Comparison of ENCODE assay signal across 25 cellular contexts in genomic region chr10:63314020-63314419, GRCh38.
"Had no signal": no experiment of that assay in that cellular context is flagged by ENCODE, and none has a peak within 500 bp of the region (broad histone marks: within the 10 kb centered on the region; RNA-seq: fewer than 3 reads in every experiment).

No MANE protein-coding gene starts in this region.

- H3K27me3 ChIP-seq: colonic mucosa, gastroesophageal sphincter, heart right ventricle, neural progenitor cell, uterus had no signal

- H3K27me3 Mint-ChIP-seq: stimulated activated memory B cell treated with anti-CD40 and anti-IgM and Interleukin-4, amounts not matched to agents 10 μg/mL and 1 μg/mL and 100 μg/mL, for 72 hours; stimulated activated naive CD8-positive, alpha-beta T cell treated with anti-CD3 and anti-CD28 coated beads, Interleukin-15, amount 100 ng/mL, for 72 hours; type B pancreatic cell had no signal

- H3K27ac Mint-ChIP-seq: activated naive CD4-positive, alpha-beta T cell treated with anti-CD3 and anti-CD28 coated beads, Interleukin-2, amount 50 U/mL, for 72 hours; neural progenitor cell; stimulated activated memory B cell treated with anti-CD40 and anti-IgM and Interleukin-4, amounts not matched to agents 10 μg/mL and 1 μg/mL and 100 μg/mL, for 72 hours; stimulated activated naive CD8-positive, alpha-beta T cell treated with anti-CD3 and anti-CD28 coated beads, Interleukin-15, amount 100 ng/mL, for 72 hours; T-helper 2 cell treated with Interferon-gamma antibody and Interleukin-4, amounts not matched to agents 5 μg/mL and 100 μg/mL, for 36 hours; type B pancreatic cell had no signal

- DNase-seq: activated CD4-positive, alpha-beta T cell treated with anti-CD3 and anti-CD28 coated beads for 4 hours; activated CD4-positive, alpha-beta T cell treated with anti-CD3 and anti-CD28 coated beads, Interleukin-2, amount 50 U/mL, for 4 hours; activated CD8-positive, alpha-beta memory T cell treated with anti-CD3 and anti-CD28 coated beads for 24 hours; activated naive CD4-positive, alpha-beta T cell; colonic mucosa; effector CD8-positive, alpha-beta T cell; erythroblast; heart right ventricle; occipital lobe; right cardiac atrium; stimulated activated CD4-positive, alpha-beta T cell treated with anti-CD3 and anti-CD28 coated beads, Interleukin-4, amount 100 ng/mL, for 24 hours; stimulated activated naive CD8-positive, alpha-beta T cell treated with anti-CD3 and anti-CD28 coated beads, Interleukin-15, amount 100 ng/mL, for 72 hours; substantia nigra; T-helper 1 cell; uterus had no signal

- H3K9me3 Mint-ChIP-seq: activated naive CD4-positive, alpha-beta T cell treated with anti-CD3 and anti-CD28 coated beads, Interleukin-2, amount 50 U/mL, for 72 hours; neural progenitor cell; stimulated activated memory B cell treated with anti-CD40 and anti-IgM and Interleukin-4, amounts not matched to agents 10 μg/mL and 1 μg/mL and 100 μg/mL, for 72 hours; T-helper 2 cell treated with Interferon-gamma antibody and Interleukin-4, amounts not matched to agents 5 μg/mL and 100 μg/mL, for 36 hours had no signal

- H3K9me3 ChIP-seq: colonic mucosa, gastroesophageal sphincter, heart right ventricle, uterus had no signal

- H3K9ac ChIP-seq: neural progenitor cell, parathyroid adenoma had no signal

- H3K4me2 ChIP-seq: neural progenitor cell had no signal

- FAIRE-seq: bronchial epithelial cell had no signal

- H3K27ac ChIP-seq: colonic mucosa, gastroesophageal sphincter, heart right ventricle, neural progenitor cell, parathyroid adenoma, skin epidermis, uterus had no signal

- H3K36me3 Mint-ChIP-seq: activated naive CD4-positive, alpha-beta T cell treated with anti-CD3 and anti-CD28 coated beads, Interleukin-2, amount 50 U/mL, for 72 hours had no signal

- H3K36me3 ChIP-seq: colonic mucosa, gastroesophageal sphincter, heart right ventricle, neural progenitor cell, uterus had no signal

- H2AFZ ChIP-seq: neural progenitor cell, parathyroid adenoma had no signal

- ATAC-seq: activated naive CD4-positive, alpha-beta T cell treated with anti-CD3 and anti-CD28 coated beads, Interleukin-2, amount 50 U/mL, for 72 hours; gastroesophageal sphincter; heart right ventricle; right cardiac atrium; stimulated activated memory B cell treated with anti-CD40 and anti-IgM and Interleukin-4, amounts not matched to agents 10 μg/mL and 1 μg/mL and 100 μg/mL, for 72 hours; stimulated activated naive CD8-positive, alpha-beta T cell treated with anti-CD3 and anti-CD28 coated beads, Interleukin-15, amount 100 ng/mL, for 72 hours had no signal

- H3K4me3 ChIP-seq: colonic mucosa, gastroesophageal sphincter, heart right ventricle, lung, neural progenitor cell, skin epidermis, uterus had no signal

- H3K4me1 ChIP-seq: colonic mucosa, gastroesophageal sphincter, neural progenitor cell, parathyroid adenoma, uterus had no signal

- H3K4me3 Mint-ChIP-seq: neural progenitor cell; stimulated activated memory B cell treated with anti-CD40 and anti-IgM and Interleukin-4, amounts not matched to agents 10 μg/mL and 1 μg/mL and 100 μg/mL, for 72 hours; stimulated activated naive CD8-positive, alpha-beta T cell treated with anti-CD3 and anti-CD28 coated beads, Interleukin-15, amount 100 ng/mL, for 72 hours; T-helper 2 cell treated with Interferon-gamma antibody and Interleukin-4, amounts not matched to agents 5 μg/mL and 100 μg/mL, for 36 hours; type B pancreatic cell had no signal
